1 cellular context compared by ENCODE assay signal in genomic region chr20:53942973-53943372, GRCh38.
TF ChIP-seq lines count a peak whose summit lies in the region.

No MANE protein-coding gene starts in this region.

TF ChIP-seq in HepG2, 621 proteins besides CTCF, POLR2A, EP300 and RAD21 (continued from another document and continues in another):
- TF ChIP-seq ARID3A (IDR thresholded peaks at IDR 0.05; ENCODE audit: low read depth, low read length) (peak; percentile 30; the same call in 1 of the 2 replicates), ZC3H13 (CRISPR knock-in tag; IDR thresholded peaks at IDR 0.05) (no peak), PATZ1 (CRISPR knock-in tag; IDR thresholded peaks at IDR 0.05) (peak; percentile 84), ARNTL (CRISPR knock-in tag; IDR thresholded peaks at IDR 0.05) (no peak), ZNF33B (CRISPR knock-in tag; IDR thresholded peaks at IDR 0.05) (no peak), IRF2 (CRISPR knock-in tag; IDR thresholded peaks at IDR 0.05) (no peak), ZNF296 (CRISPR knock-in tag; conservative IDR thresholded peaks at IDR 0.05) (no peak), TARDBP (CRISPR knock-in tag; IDR thresholded peaks at IDR 0.05) (peak; percentile 65; the same call in 1 of the 2 replicates), ZNF235 (CRISPR knock-in tag; IDR thresholded peaks at IDR 0.05; ENCODE audit: borderline replicate concordance) (no peak), RARA (CRISPR knock-in tag; IDR thresholded peaks at IDR 0.05) (peak; percentile 69), ELF3 (CRISPR knock-in tag; IDR thresholded peaks at IDR 0.05) (no peak), TFDP2 (CRISPR knock-in tag; IDR thresholded peaks at IDR 0.05) (no peak), ATF6 (CRISPR knock-in tag; conservative IDR thresholded peaks at IDR 0.05) (no peak), FLYWCH1 (CRISPR knock-in tag; IDR thresholded peaks at IDR 0.05) (no peak), ZNF329 (CRISPR knock-in tag; IDR thresholded peaks at IDR 0.05; ENCODE audit: low read depth) (no peak), PRDM10 (CRISPR knock-in tag; IDR thresholded peaks at IDR 0.05; ENCODE audit: low read depth) (no peak), ZNF317 (CRISPR knock-in tag; IDR thresholded peaks at IDR 0.05) (0 out of 2 replicates have a peak, but pooled peaks have one; percentile 38), ZNF816 (CRISPR knock-in tag; IDR thresholded peaks at IDR 0.05; ENCODE audit: borderline replicate concordance) (no peak), HOXA3 (CRISPR knock-in tag; IDR thresholded peaks at IDR 0.05) (peak; percentile 51; the same call in 1 of the 2 replicates), ZMYM3 (CRISPR knock-in tag; IDR thresholded peaks at IDR 0.05) (peak; percentile 48; the same call in 1 of the 2 replicates), MXD1 (CRISPR knock-in tag; IDR thresholded peaks at IDR 0.05) (0 out of 2 replicates have a peak, but pooled peaks have one; percentile 37), KDM4B (CRISPR knock-in tag; IDR thresholded peaks at IDR 0.05) (0 out of 2 replicates have a peak, but pooled peaks have one; percentile 54), SMC3 (IDR thresholded peaks at IDR 0.05; ENCODE audit: low read length) (peak; percentile 33), ZNF576 (CRISPR knock-in tag; IDR thresholded peaks at IDR 0.05) (no peak), ATF7 (IDR thresholded peaks at IDR 0.05) (no peak), ATF7 (CRISPR knock-in tag; IDR thresholded peaks at IDR 0.05) (no peak), ZNF724P (CRISPR knock-in tag; IDR thresholded peaks at IDR 0.05; ENCODE audit: borderline replicate concordance) (no peak), KLF16 (CRISPR knock-in tag; IDR thresholded peaks at IDR 0.05) (no peak), ARNT (IDR thresholded peaks at IDR 0.05) (no peak), TERF1 (CRISPR knock-in tag; IDR thresholded peaks at IDR 0.05) (no peak), DRAP1 (CRISPR knock-in tag; IDR thresholded peaks at IDR 0.05) (no peak), HNRNPLL (IDR thresholded peaks at IDR 0.05; ENCODE audit: low read depth, low read length, poor library complexity, severe bottlenecking) (no peak), PHF21A (CRISPR knock-in tag; IDR thresholded peaks at IDR 0.05) (peak; percentile 31; the same call in 1 of the 2 replicates), NFE2L2 (IDR thresholded peaks at IDR 0.05; ENCODE audit: low read length) (no peak), NAIF1 (CRISPR knock-in tag; IDR thresholded peaks at IDR 0.05; ENCODE audit: borderline replicate concordance) (no peak), ZNF383 (CRISPR knock-in tag; IDR thresholded peaks at IDR 0.05; ENCODE audit: borderline replicate concordance) (no peak), SALL2 (CRISPR knock-in tag; IDR thresholded peaks at IDR 0.05) (no peak), ZNF639 (CRISPR knock-in tag; conservative IDR thresholded peaks at IDR 0.05) (no peak), ZNF30 (CRISPR knock-in tag; IDR thresholded peaks at IDR 0.05) (no peak), YY1 (IDR thresholded peaks at IDR 0.05; ENCODE audit: insufficient read depth, insufficient replicate concordance, low read depth, low read length) (no peak), AFF4 (CRISPR knock-in tag; IDR thresholded peaks at IDR 0.05) (no peak), TBL1XR1 (IDR thresholded peaks at IDR 0.05; ENCODE audit: borderline replicate concordance, low read length, partially characterized antibody) (peak; percentile 37), SMAD9 (CRISPR knock-in tag; IDR thresholded peaks at IDR 0.05) (no peak), SOX13 (IDR thresholded peaks at IDR 0.05) (no peak), SOX13 (CRISPR knock-in tag; conservative IDR thresholded peaks at IDR 0.05 in 1 of 2, IDR thresholded peaks at IDR 0.05 in 1 of 2) (peak in 1 of 2 experiments; percentile 59; a peak in 1 of 4 replicates), ZNF232 (CRISPR knock-in tag; IDR thresholded peaks at IDR 0.05; ENCODE audit: borderline replicate concordance) (no peak)
